Comparison of ENCODE assay signal across 8 cellular contexts in the genomic region with DNA sequence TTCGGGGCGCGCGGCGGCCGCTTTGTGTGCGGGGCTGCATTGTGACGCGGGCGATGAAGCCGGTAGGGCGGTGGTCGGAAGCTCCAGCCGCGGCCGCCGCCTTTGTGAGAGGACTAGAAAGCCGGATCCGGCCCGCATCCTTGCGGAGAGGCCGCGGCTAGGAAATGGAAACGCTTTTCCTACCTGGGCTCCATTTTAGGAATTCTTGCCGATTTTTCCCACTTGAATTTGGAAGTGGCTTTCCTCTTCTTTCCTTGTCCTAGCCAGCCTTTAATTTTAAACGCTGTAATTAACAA. TPM values are rescaled to one million over a fixed set of nuclear protein-coding genes. Genes with fewer than 3 reads are reported as not detected.
DNase-seq lines count a peak whose midpoint lies in the region; ATAC-seq and TF ChIP-seq lines count a peak whose summit lies in the region.

No MANE protein-coding gene starts in this region.

- no peak overlapping the region for H3K4me2 ChIP-seq in BLaER1

- peak; percentile 1 for ATAC-seq in mucosa of descending colon
- no peak for ATAC-seq in HG03039 (IDR thresholded peaks at IDR 0.05; ENCODE audit: unreplicated experiment)

- H3K27ac ChIP-seq in BLaER1 = peak overlapping the region; percentile 94

- peak overlapping the region; percentile 97 to 98 (median 97) for H3K27ac Mint-ChIP-seq in IgD-negative memory B cell
- H3K27ac Mint-ChIP-seq in chondrocyte (ENCODE audit: unreplicated experiment) = peak overlapping the region; percentile 98

- H3K4me3 ChIP-seq in BLaER1 (peak overlapping the region; percentile 84), mucosa of descending colon (peak overlapping the region; percentile 67)

- H3K9me3 Mint-ChIP-seq in IgD-negative memory B cell (peaks cover 0 to 6% (median 0%) of the 10 kb centered on the region in 3 donors), chondrocyte (ENCODE audit: low read depth) (no peaks in the 10 kb centered on the region)

- intact Hi-C loops in mucosa of descending colon (cut with DNase I, micrococcal nuclease) = loop anchor here in 1 of 2 donors (10.0 kb wide), 1 partner anchor 509 kb away; no protein-coding TSS in a partner anchor

- peak overlapping the region; percentile 92 for H3K9ac ChIP-seq in BLaER1

- H4K20me1 ChIP-seq in BLaER1 = peaks cover 27% of the 10 kb centered on the region

- H3K4me1 Mint-ChIP-seq in IgD-negative memory B cell = peaks cover 29 to 59% (median 30%) of the 10 kb centered on the region in 3 donors
- peaks cover 45% of the 10 kb centered on the region for H3K4me1 Mint-ChIP-seq in chondrocyte (ENCODE audit: low read depth)

- H3K9me3 ChIP-seq in BLaER1 = peaks cover 6% of the 10 kb centered on the region; the same call in 1 of the 2 replicates
- H3K9me3 ChIP-seq in mucosa of descending colon = no peaks in the 10 kb centered on the region

- peaks cover 18% of the 10 kb centered on the region for H3K27me3 Mint-ChIP-seq in IgD-negative memory B cell
- no peaks in the 10 kb centered on the region for H3K27me3 Mint-ChIP-seq in chondrocyte (ENCODE audit: low read depth)

- H3K4me3 Mint-ChIP-seq in IgD-negative memory B cell = peak overlapping the region; percentile 97 to 98 (median 98)
- H3K4me3 Mint-ChIP-seq in chondrocyte (ENCODE audit: unreplicated experiment) = peak overlapping the region; percentile 86

- H3K27me3 ChIP-seq in BLaER1 = no peaks in the 10 kb centered on the region

- no peak for DNase-seq in chondrocyte (ENCODE audit: low spot score)
- DNase-seq in mucosa of descending colon = peak in 1 of 3 donors; percentile 45
- no peak for DNase-seq in germinal center (ENCODE audit: low spot score)
- no peak for DNase-seq in AG08396 (ENCODE audit: low spot score)
- no peak for DNase-seq in HT-29 (ENCODE audit: low spot score)

- H3K36me3 ChIP-seq in BLaER1 (peaks cover 14% of the 10 kb centered on the region; the same call in 1 of the 2 replicates), mucosa of descending colon (ENCODE audit: low read depth) (no peaks in the 10 kb centered on the region)

- H3K36me3 Mint-ChIP-seq in IgD-negative memory B cell (peaks cover 13% of the 10 kb centered on the region), chondrocyte (ENCODE audit: low read depth) (peaks cover 23% of the 10 kb centered on the region)

- H3K4me1 ChIP-seq in BLaER1 = peaks cover 52% of the 10 kb centered on the region
- H3K4me1 ChIP-seq in mucosa of descending colon (ENCODE audit: low read depth) = peaks cover 2% of the 10 kb centered on the region

- TF ChIP-seq CTCF in chondrocyte (IDR thresholded peaks at IDR 0.05) (no peak), mucosa of descending colon (IDR thresholded peaks at IDR 0.05) (no peak)

RNA-seq across cellular contexts. Expression of gene TMSB4X, which starts 0.7 kb away (rescaled TPM):
- polyA plus RNA-seq in IgD-negative memory B cell = 19,114 TPM
- 1,769 to 3,180 TPM (median 3,093 TPM) in 3 replicates for total RNA-seq in chondrocyte
- 1,000 to 10,000 TPM; 2,288 to 5,392 (median 5,014) TPM for total RNA-seq in mucosa of descending colon
- total RNA-seq in HT-29 (2014; rRNA removed; shearing (Covaris generic)) = 538 and 675 TPM in 2 replicates
